ENCODE assay signal across 24 cellular contexts in genomic region chr7:78718212-78718611, GRCh38.
DNase-seq lines count a peak whose midpoint lies in the region; ATAC-seq and TF ChIP-seq lines count a peak whose summit lies in the region.
"Had no signal": no experiment of that assay in that cellular context is flagged by ENCODE, and none has a peak within 500 bp of the region (broad histone marks: within the 10 kb centered on the region; RNA-seq: fewer than 3 reads in every experiment).

No MANE protein-coding gene starts in this region.

- peak overlapping the region; percentile 67 for H2AFZ ChIP-seq in trophoblast cell (ENCODE audit: insufficient read depth, low read length, poor library complexity)

- H3K36me3 ChIP-seq in heart right ventricle (no peaks in the 10 kb centered on the region), trophoblast cell (ENCODE audit: control insufficient read depth in 1 of 2, insufficient read depth in 2 of 2, low read length in 2 of 2) (no peaks in the 10 kb centered on the region), gastrocnemius medialis (no peaks in the 10 kb centered on the region)
- H3K36me3 ChIP-seq: BE2C; BLaER1 treated with 17β-estradiol and CSF1 and Interleukin-3, amounts not matched to agents 10 nM and 100 nM; HAP-1 had no signal

- H3K4me3 ChIP-seq in right cardiac atrium (ENCODE audit: low read length), result no peak overlapping the region
- H3K4me3 ChIP-seq in heart right ventricle, result no peak overlapping the region
- H3K4me3 ChIP-seq in trophoblast cell (ENCODE audit: low read depth, low read length), result no peak overlapping the region
- no peak overlapping the region for H3K4me3 ChIP-seq in gastrocnemius medialis
- H3K4me3 ChIP-seq: A549; BLaER1 treated with 17β-estradiol and CSF1 and Interleukin-3, amounts not matched to agents 10 nM and 100 nM; GM12878; HAP-1 had no signal

- H2BK12ac ChIP-seq in trophoblast cell (ENCODE audit: low read length), result peak overlapping the region; percentile 98

- H3K4ac ChIP-seq in trophoblast cell (ENCODE audit: low read depth, low read length), result peak overlapping the region; percentile 78

- peak overlapping the region; percentile 79 for H3K18ac ChIP-seq in trophoblast cell (ENCODE audit: low read length)

- no peak overlapping the region for H3K4me2 ChIP-seq in trophoblast cell (ENCODE audit: low read length)
- H3K4me2 ChIP-seq: A549; BLaER1 treated with 17β-estradiol and CSF1 and Interleukin-3, amounts not matched to agents 10 nM and 100 nM had no signal

- H3K4me1 ChIP-seq in right cardiac atrium (ENCODE audit: control insufficient read depth, insufficient read depth, low read length) (no peaks in the 10 kb centered on the region), heart right ventricle (peaks cover 0 to 22% (median 4%) of the 10 kb centered on the region in 9 donors), trophoblast cell (ENCODE audit: control insufficient read depth in 1 of 2, insufficient read depth in 2 of 2, low read length in 2 of 2) (peaks cover 4 to 5% of the 10 kb centered on the region in 2 experiments), gastrocnemius medialis (peaks cover 30 to 39% of the 10 kb centered on the region in 2 donors)
- H3K4me1 ChIP-seq: A549; BE2C; BLaER1 treated with 17β-estradiol and CSF1 and Interleukin-3, amounts not matched to agents 10 nM and 100 nM; HAP-1 had no signal

- peak overlapping the region; percentile 58 for H2BK120ac ChIP-seq in trophoblast cell (ENCODE audit: insufficient read depth, low read length, poor library complexity)

- peak overlapping the region; percentile 69 for H4K91ac ChIP-seq in trophoblast cell (ENCODE audit: low read depth, low read length)

- H3K79me2 ChIP-seq in trophoblast cell (ENCODE audit: control insufficient read depth, insufficient read depth, low read length, poor library complexity), result no peaks in the 10 kb centered on the region

- peak overlapping the region; percentile 97 for H2AK5ac ChIP-seq in trophoblast cell (ENCODE audit: low read length)

- H3K27ac ChIP-seq in right cardiac atrium (ENCODE audit: low read length) (no peak overlapping the region), heart right ventricle (no peak overlapping the region), trophoblast cell (ENCODE audit: low read depth, low read length) (no peak overlapping the region), gastrocnemius medialis (peak overlapping the region; percentile 35 to 72 (median 70))
- H3K27ac ChIP-seq: A549; BLaER1 treated with 17β-estradiol and CSF1 and Interleukin-3, amounts not matched to agents 10 nM and 100 nM had no signal

- TF ChIP-seq CTCF in heart right ventricle (IDR thresholded peaks at IDR 0.05) (no peak), gastrocnemius medialis (IDR thresholded peaks at IDR 0.05 in 4 of 5, conservative IDR thresholded peaks at IDR 0.05 in 1 of 5) (no peak), GM13976 (IDR thresholded peaks at IDR 0.05; ENCODE audit: borderline replicate concordance, control extremely low read depth, extremely low read depth, insufficient read depth, missing control alignments) (no peak)

- H4K8ac ChIP-seq in trophoblast cell (ENCODE audit: low read depth, low read length), result no peak overlapping the region

- no peaks in the 10 kb centered on the region for H3K9me3 ChIP-seq in right cardiac atrium (ENCODE audit: control insufficient read depth, low read length)
- no peaks in the 10 kb centered on the region for H3K9me3 ChIP-seq in heart right ventricle
- peaks cover 1% of the 10 kb centered on the region for H3K9me3 ChIP-seq in trophoblast cell (ENCODE audit: insufficient read depth, low read depth, low read length)
- H3K9me3 ChIP-seq in gastrocnemius medialis, result no peaks in the 10 kb centered on the region
- H3K9me3 ChIP-seq: A549; BE2C; BLaER1 treated with 17β-estradiol and CSF1 and Interleukin-3, amounts not matched to agents 10 nM and 100 nM; HAP-1 had no signal

- H3K23ac ChIP-seq in trophoblast cell (ENCODE audit: low read length), result no peak overlapping the region

- peaks cover 3% of the 10 kb centered on the region for H3K79me1 ChIP-seq in trophoblast cell (ENCODE audit: low read length)

- no peak for TF ChIP-seq POLR2A in gastrocnemius medialis (IDR thresholded peaks at IDR 0.05)

- H2BK5ac ChIP-seq in trophoblast cell (ENCODE audit: low read depth, low read length, poor library complexity), result peak overlapping the region; percentile 9

- in situ Hi-C loops in gastrocnemius medialis (cut with MboI; ENCODE audit: low sequenced_read_pairs in 4 of 4), result no loop called here
- in situ Hi-C loops in GM13976 (cut with MboI; ENCODE audit: low sequenced_read_pairs, unreplicated experiment), result no loop called here

- H3K27me3 ChIP-seq in right cardiac atrium (ENCODE audit: control insufficient read depth, insufficient read depth) (no peaks in the 10 kb centered on the region), heart right ventricle (no peaks in the 10 kb centered on the region), trophoblast cell (ENCODE audit: insufficient read depth, low read length) (no peaks in the 10 kb centered on the region), gastrocnemius medialis (no peaks in the 10 kb centered on the region)
- H3K27me3 ChIP-seq: BE2C; BLaER1 treated with 17β-estradiol and CSF1 and Interleukin-3, amounts not matched to agents 10 nM and 100 nM had no signal

- no peak overlapping the region for H4K12ac ChIP-seq in trophoblast cell (ENCODE audit: low read depth, low read length)

- 69% methylated on average over 5 of the region's 5 CpGs for WGBS in right cardiac atrium
- WGBS in heart right ventricle, 2 donors, result 47 to 67% methylated on average over 5 of the region's 5 CpGs
- WGBS in trophoblast cell (ENCODE audit: extremely low coverage, insufficient coverage, insufficient read length), result no CpG with 5 or more reads among the region's 5 CpGs

- DNase-seq in Right ventricle myocardium superior (no peak), right cardiac atrium (no peak), heart right ventricle (peak in 1 of 2 donors; percentile 11), trophoblast cell (no peak), gastrocnemius medialis (peak; percentile 10 to 46), NCI-H1436 (lab: John Stamatoyannopoulos, UW) (no peak), GM13976 (ENCODE audit: low spot score) (no peak)
- DNase-seq: 8988T; ACHN; AML-193; BE2C; CD4-positive, alpha-beta T cell; CD8-positive, alpha-beta memory T cell; DMS 273 treated with DMSO at 0.1 percent for 48 hours; DMS79; EL; GDM1; GOT3; HFFc6 had no signal

- intact Hi-C loops in Right ventricle myocardium superior (cut with DNase I) (loop anchor here (5.0 kb wide), 1 partner anchor 144 kb away; no protein-coding TSS in a partner anchor), right cardiac atrium (cut with DNase I) (no loop called here), heart right ventricle (cut with DNase I) (no loop called here), gastrocnemius medialis (cut with DNase I; ENCODE audit: low total_unique reads) (no loop called here)

- no peak overlapping the region for H3K9ac ChIP-seq in trophoblast cell (ENCODE audit: low read length)
- H3K9ac ChIP-seq: BLaER1 treated with 17β-estradiol and CSF1 and Interleukin-3, amounts not matched to agents 10 nM and 100 nM had no signal

- ATAC-seq in Right ventricle myocardium superior (ENCODE audit: poor library complexity) (peak; percentile 78), right cardiac atrium (no peak), heart right ventricle (peak in 7 of 8 donors; percentile 29 to 90 (median 75)), gastrocnemius medialis (peak; percentile 74 to 80), HG03571 (IDR thresholded peaks at IDR 0.05; ENCODE audit: unreplicated experiment) (no peak)
- ATAC-seq: A549, GM12878 had no signal

- H3K14ac ChIP-seq in trophoblast cell (ENCODE audit: low read length), result peak overlapping the region; percentile 92

Comparison
In these comparisons a context has a peak if more than half of its experiments do, and no peak if none do; other contexts are left out.
1. ATAC-seq: peak in Right ventricle myocardium superior (single experiment), heart right ventricle (7 of 8) and gastrocnemius medialis (2 of 2); none in right cardiac atrium (0 of 2) and HG03571 (single experiment).
2. DNase-seq: peak in gastrocnemius medialis (2 of 2); none in Right ventricle myocardium superior (single experiment), right cardiac atrium (0 of 3), trophoblast cell (0 of 2), NCI-H1436 (single experiment) and GM13976 (single experiment).
3. H3K27ac ChIP-seq: peak in gastrocnemius medialis (4 of 4); none in right cardiac atrium (single experiment), heart right ventricle (0 of 10) and trophoblast cell (single experiment).